ENCODE assay signal across 8 cellular contexts in genomic region chr5:152142845-152143469, GRCh38.
A peak's percentile ranks its signal among the peaks of the same experiment; 100 is the strongest.
DNase-seq lines count a peak whose midpoint lies in the region; ATAC-seq, FAIRE-seq and TF ChIP-seq lines count a peak whose summit lies in the region.

No MANE protein-coding gene starts in this region.

- no peak for FAIRE-seq in D721Med (lab: Jason Lieb, UNC)

- no peaks in the 10 kb centered on the region for H3K36me3 ChIP-seq in SJCRH30
- no peaks in the 10 kb centered on the region for H3K36me3 ChIP-seq in aorta (ENCODE audit: control insufficient read depth in 1 of 2, insufficient read depth in 2 of 2, low read length in 1 of 2)

- no peaks in the 10 kb centered on the region for H3K9me3 ChIP-seq in SJCRH30 (replicated peaks)
- no peaks in the 10 kb centered on the region for H3K9me3 ChIP-seq in aorta (ENCODE audit: control insufficient read depth, low read length)

- ATAC-seq in GM21367 (IDR thresholded peaks at IDR 0.05; ENCODE audit: unreplicated experiment) (peak; percentile 94), aorta (ENCODE audit: low FRiP score) (peak; percentile 73)

- TF ChIP-seq CTCF in D721Med (IDR thresholded peaks at IDR 0.05; ENCODE audit: insufficient read depth, missing control alignments): peak; percentile 92

- intact Hi-C loops in posterior vena cava (cut with DNase I): loop anchor here (5.0 to 10.0 kb wide), 2 partner anchors 316 to 318 kb away; no protein-coding TSS in a partner anchor
- intact Hi-C loops in aorta (cut with DNase I): loop anchor here (1.0 to 10.0 kb wide), 5 partner anchors 132 to 318 kb away; no protein-coding TSS in a partner anchor

- H3K4me1 ChIP-seq in SJCRH30 (no peaks in the 10 kb centered on the region), aorta (ENCODE audit: control insufficient read depth in 1 of 2, insufficient read depth in 2 of 2, low read length in 2 of 2) (no peaks in the 10 kb centered on the region)

- 0 out of 2 replicates have a peak, but pooled peaks cover 3% of the 10 kb centered on the region for H3K27me3 ChIP-seq in SJCRH30
- H3K27me3 ChIP-seq in aorta (ENCODE audit: control insufficient read depth in 1 of 2, insufficient read depth in 2 of 2, low read length in 1 of 2): no peaks in the 10 kb centered on the region

- H3K4me3 ChIP-seq in SJCRH30 (no peak overlapping the region), aorta (ENCODE audit: low read length in 2 of 2) (no peak overlapping the region)

- no peak overlapping the region for H3K27ac ChIP-seq in SJCRH30
- H3K27ac ChIP-seq in aorta (ENCODE audit: low read depth in 1 of 2, low read length in 2 of 2): no peak overlapping the region

- DNase-seq in D721Med (ENCODE audit: insufficient read length, low spot score) (peak; percentile 16), HuH-7 (ENCODE audit: low spot score) (peak; percentile 53), SJCRH30 (peak; percentile 47 to 79), globus pallidus (ENCODE audit: low spot score) (peak; percentile 48), posterior vena cava (ENCODE audit: low spot score) (peak; percentile 85), aorta (peak; percentile 59 to 81)
- DNase-seq in activated gamma-delta T cell treated with anti-CD3 and anti-CD28 coated beads, Interleukin-2, amount 50 U/mL, for 16 hours (ENCODE audit: low read depth): peak; percentile 20

- 16 to 20% methylated on average over 3 of the region's 3 CpGs for WGBS in aorta, 2 donors

Comparison
In these comparisons a context has a peak if more than half of its experiments do, and no peak if none do; other contexts are left out.
1. DNase-seq: peak in every context shown above with its lines; median percentile 85 in posterior vena cava; 70 in aorta; 63 in SJCRH30; 53 in HuH-7; 48 in globus pallidus; 20 in activated gamma-delta T cell treated with anti-CD3 and anti-CD28 coated beads, Interleukin-2, amount 50 U/mL, for 16 hours; 16 in D721Med.